2 cellular contexts compared by ENCODE assay signal in the genomic region with DNA sequence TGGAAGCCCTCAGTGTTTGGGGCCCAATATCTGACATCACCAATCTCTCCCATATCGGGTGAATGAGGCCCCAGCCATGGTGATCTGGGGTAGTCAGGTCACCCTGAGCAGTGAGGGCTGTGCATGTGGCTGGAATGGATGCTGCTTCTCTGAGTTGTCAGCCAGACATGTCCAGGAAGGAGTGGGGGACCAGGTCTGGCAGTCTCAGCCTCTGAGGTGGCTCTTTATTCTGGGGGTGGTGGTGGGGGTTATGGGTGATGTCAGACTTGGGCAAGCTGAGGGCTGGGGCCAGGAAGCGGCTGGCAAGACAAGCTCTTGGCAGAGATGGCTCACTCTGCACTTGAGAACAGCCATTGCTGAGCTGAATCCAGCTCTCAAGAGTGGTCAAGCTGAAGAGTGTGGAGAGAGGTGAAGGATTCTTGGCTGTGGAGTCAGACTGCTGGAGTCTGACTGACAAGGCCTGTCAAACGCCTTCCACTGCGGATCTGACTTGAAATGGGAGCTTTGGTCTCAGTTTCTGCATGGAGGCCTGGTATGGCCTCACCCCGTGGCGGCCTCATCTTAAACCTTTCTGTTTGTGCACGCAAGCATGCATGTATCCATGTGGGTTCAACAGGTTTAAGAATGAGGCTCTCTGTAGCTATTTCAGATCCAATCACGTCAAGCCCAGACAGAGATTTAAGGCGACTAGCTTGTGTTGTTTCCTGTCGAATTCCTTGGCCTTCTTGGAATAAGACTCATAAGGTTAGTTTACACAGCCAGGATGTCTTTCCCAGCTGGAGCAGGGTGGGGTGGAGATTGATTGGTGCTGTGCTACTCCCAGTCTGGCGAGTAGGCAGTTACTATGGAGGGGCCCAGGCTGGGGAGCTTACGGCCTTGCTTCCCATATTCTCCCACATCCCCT.
TF ChIP-seq lines count a peak whose summit lies in the region.

No MANE protein-coding gene starts in this region.

TF ChIP-seq in HepG2, 621 proteins besides CTCF, POLR2A, EP300 and RAD21:
- TF ChIP-seq, protein P1, sequence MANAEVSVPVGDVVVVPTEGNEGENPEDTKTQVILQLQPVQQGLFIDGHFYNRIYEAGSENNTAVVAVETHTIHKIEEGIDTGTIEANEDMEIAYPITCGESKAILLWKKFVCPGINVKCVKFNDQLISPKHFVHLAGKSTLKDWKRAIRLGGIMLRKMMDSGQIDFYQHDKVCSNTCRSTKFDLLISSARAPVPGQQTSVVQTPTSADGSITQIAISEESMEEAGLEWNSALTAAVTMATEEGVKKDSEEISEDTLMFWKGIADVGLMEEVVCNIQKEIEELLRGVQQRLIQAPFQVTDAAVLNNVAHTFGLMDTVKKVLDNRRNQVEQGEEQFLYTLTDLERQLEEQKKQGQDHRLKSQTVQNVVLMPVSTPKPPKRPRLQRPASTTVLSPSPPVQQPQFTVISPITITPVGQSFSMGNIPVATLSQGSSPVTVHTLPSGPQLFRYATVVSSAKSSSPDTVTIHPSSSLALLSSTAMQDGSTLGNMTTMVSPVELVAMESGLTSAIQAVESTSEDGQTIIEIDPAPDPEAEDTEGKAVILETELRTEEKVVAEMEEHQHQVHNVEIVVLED (CRISPR knock-in tag; IDR thresholded peaks at IDR 0.05; ENCODE audit: borderline replicate concordance): no peak
- TF ChIP-seq ZBTB21 (CRISPR knock-in tag; IDR thresholded peaks at IDR 0.05): no peak
- no peak for TF ChIP-seq ZNF160 (CRISPR knock-in tag; IDR thresholded peaks at IDR 0.05)
- TF ChIP-seq RXRB (CRISPR knock-in tag; IDR thresholded peaks at IDR 0.05; ENCODE audit: borderline replicate concordance): no peak
- no peak for TF ChIP-seq ZSCAN30 (CRISPR knock-in tag; IDR thresholded peaks at IDR 0.05)
- no peak for TF ChIP-seq FOSL1 (CRISPR knock-in tag; IDR thresholded peaks at IDR 0.05; ENCODE audit: borderline replicate concordance)
- no peak for TF ChIP-seq DNMT3B (CRISPR knock-in tag; conservative IDR thresholded peaks at IDR 0.05)
- no peak for TF ChIP-seq ZSCAN21 (CRISPR knock-in tag; IDR thresholded peaks at IDR 0.05; ENCODE audit: borderline replicate concordance)
- TF ChIP-seq, protein P2, sequence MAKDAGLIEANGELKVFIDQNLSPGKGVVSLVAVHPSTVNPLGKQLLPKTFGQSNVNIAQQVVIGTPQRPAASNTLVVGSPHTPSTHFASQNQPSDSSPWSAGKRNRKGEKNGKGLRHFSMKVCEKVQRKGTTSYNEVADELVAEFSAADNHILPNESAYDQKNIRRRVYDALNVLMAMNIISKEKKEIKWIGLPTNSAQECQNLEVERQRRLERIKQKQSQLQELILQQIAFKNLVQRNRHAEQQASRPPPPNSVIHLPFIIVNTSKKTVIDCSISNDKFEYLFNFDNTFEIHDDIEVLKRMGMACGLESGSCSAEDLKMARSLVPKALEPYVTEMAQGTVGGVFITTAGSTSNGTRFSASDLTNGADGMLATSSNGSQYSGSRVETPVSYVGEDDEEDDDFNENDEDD (CRISPR knock-in tag; IDR thresholded peaks at IDR 0.05; ENCODE audit: borderline replicate concordance): no peak
- TF ChIP-seq, protein P3, sequence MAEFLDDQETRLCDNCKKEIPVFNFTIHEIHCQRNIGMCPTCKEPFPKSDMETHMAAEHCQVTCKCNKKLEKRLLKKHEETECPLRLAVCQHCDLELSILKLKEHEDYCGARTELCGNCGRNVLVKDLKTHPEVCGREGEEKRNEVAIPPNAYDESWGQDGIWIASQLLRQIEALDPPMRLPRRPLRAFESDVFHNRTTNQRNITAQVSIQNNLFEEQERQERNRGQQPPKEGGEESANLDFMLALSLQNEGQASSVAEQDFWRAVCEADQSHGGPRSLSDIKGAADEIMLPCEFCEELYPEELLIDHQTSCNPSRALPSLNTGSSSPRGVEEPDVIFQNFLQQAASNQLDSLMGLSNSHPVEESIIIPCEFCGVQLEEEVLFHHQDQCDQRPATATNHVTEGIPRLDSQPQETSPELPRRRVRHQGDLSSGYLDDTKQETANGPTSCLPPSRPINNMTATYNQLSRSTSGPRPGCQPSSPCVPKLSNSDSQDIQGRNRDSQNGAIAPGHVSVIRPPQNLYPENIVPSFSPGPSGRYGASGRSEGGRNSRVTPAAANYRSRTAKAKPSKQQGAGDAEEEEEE (CRISPR knock-in tag; IDR thresholded peaks at IDR 0.05; ENCODE audit: borderline replicate concordance): no peak
- no peak for TF ChIP-seq RFXAP (CRISPR knock-in tag; IDR thresholded peaks at IDR 0.05; ENCODE audit: borderline replicate concordance)

TF ChIP-seq in SK-N-SH, 30 proteins besides CTCF, POLR2A, EP300 and RAD21:
- TF ChIP-seq FOXM1 (IDR thresholded peaks at IDR 0.05; ENCODE audit: low read depth): no peak
- no peak for TF ChIP-seq TEAD4 (IDR thresholded peaks at IDR 0.05; ENCODE audit: borderline replicate concordance, insufficient read depth)
- TF ChIP-seq, protein P4, sequence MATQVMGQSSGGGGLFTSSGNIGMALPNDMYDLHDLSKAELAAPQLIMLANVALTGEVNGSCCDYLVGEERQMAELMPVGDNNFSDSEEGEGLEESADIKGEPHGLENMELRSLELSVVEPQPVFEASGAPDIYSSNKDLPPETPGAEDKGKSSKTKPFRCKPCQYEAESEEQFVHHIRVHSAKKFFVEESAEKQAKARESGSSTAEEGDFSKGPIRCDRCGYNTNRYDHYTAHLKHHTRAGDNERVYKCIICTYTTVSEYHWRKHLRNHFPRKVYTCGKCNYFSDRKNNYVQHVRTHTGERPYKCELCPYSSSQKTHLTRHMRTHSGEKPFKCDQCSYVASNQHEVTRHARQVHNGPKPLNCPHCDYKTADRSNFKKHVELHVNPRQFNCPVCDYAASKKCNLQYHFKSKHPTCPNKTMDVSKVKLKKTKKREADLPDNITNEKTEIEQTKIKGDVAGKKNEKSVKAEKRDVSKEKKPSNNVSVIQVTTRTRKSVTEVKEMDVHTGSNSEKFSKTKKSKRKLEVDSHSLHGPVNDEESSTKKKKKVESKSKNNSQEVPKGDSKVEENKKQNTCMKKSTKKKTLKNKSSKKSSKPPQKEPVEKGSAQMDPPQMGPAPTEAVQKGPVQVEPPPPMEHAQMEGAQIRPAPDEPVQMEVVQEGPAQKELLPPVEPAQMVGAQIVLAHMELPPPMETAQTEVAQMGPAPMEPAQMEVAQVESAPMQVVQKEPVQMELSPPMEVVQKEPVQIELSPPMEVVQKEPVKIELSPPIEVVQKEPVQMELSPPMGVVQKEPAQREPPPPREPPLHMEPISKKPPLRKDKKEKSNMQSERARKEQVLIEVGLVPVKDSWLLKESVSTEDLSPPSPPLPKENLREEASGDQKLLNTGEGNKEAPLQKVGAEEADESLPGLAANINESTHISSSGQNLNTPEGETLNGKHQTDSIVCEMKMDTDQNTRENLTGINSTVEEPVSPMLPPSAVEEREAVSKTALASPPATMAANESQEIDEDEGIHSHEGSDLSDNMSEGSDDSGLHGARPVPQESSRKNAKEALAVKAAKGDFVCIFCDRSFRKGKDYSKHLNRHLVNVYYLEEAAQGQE (IDR thresholded peaks at IDR 0.05; ENCODE audit: low read depth, low read length): no peak
- no peak for TF ChIP-seq NFIC (IDR thresholded peaks at IDR 0.05; ENCODE audit: borderline replicate concordance)
- no peak for TF ChIP-seq RCOR1 (IDR thresholded peaks at IDR 0.05; ENCODE audit: low read length)
- TF ChIP-seq CHD2 (IDR thresholded peaks at IDR 0.05; ENCODE audit: low read length, partially characterized antibody): no peak
- no peak for TF ChIP-seq TAF1 (IDR thresholded peaks at IDR 0.05; ENCODE audit: borderline replicate concordance, low read depth, low read length)
- no peak for TF ChIP-seq RXRA (IDR thresholded peaks at IDR 0.05; ENCODE audit: borderline replicate concordance, low read depth)
